ENCODE assay signal across 1 cellular context in genomic region chr4:156710571-156711195, GRCh38.
TF ChIP-seq lines count a peak whose summit lies in the region.

No MANE protein-coding gene starts in this region.

TF ChIP-seq in HepG2, 621 proteins besides CTCF, POLR2A, EP300 and RAD21 (continued from another document):
- no peak for TF ChIP-seq ZNF598 (CRISPR knock-in tag; IDR thresholded peaks at IDR 0.05; ENCODE audit: borderline replicate concordance)
